Comparison of ENCODE assay signal across 7 cellular contexts in the genomic region with DNA sequence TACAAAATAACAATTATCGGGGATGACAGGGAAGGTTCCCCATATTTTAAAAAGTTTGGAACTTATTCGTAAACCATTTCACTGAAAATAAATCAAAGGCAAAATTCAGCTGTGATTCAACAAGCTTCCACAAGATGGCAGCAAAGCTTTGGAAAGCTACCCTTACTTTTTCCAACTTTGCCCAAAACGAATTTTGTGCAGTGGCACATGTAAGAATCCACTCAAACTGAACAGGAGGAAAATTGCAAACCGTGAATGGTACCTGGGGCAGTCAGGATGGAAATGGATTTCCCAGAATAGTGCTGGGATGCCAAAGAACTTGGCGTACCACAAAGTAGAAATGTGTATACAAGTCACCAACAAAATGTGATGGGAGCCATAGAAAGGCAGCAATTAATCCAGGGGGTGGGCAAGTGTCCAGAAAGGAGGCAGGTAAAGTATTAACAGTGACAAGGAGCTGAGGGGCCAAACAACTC. TPM values are rescaled to one million over a fixed set of nuclear protein-coding genes. Genes with fewer than 3 reads are reported as not detected.
DNase-seq lines count a peak whose midpoint lies in the region; ATAC-seq and TF ChIP-seq lines count a peak whose summit lies in the region.

No MANE protein-coding gene starts in this region.

- H3K9me3 ChIP-seq in Peyer's patch (no peaks in the 10 kb centered on the region), lung (ENCODE audit: control insufficient read depth in 2 of 2, insufficient read depth in 1 of 2, low read length in 1 of 2) (no peaks in the 10 kb centered on the region), uterus (no peaks in the 10 kb centered on the region)

- intact Hi-C loops in uterus (cut with DNase I; ENCODE audit: low total_unique reads), result no loop called here

- H3K4me3 Mint-ChIP-seq in chondrocyte (ENCODE audit: unreplicated experiment), result no peak overlapping the region

- no peak overlapping the region for H3K27ac ChIP-seq in Peyer's patch
- H3K27ac ChIP-seq in lung (ENCODE audit: low read depth in 1 of 2, low read length in 1 of 2), result peak overlapping the region in 1 of 2 donors; percentile 5
- peak overlapping the region in 1 of 2 donors; percentile 21 for H3K27ac ChIP-seq in uterus

- H3K36me3 Mint-ChIP-seq in chondrocyte (ENCODE audit: low read depth), result peaks cover 6% of the 10 kb centered on the region

- H3K4me3 ChIP-seq in Peyer's patch, result no peak overlapping the region
- no peak overlapping the region for H3K4me3 ChIP-seq in lung
- no peak overlapping the region for H3K4me3 ChIP-seq in uterus

- H3K27me3 Mint-ChIP-seq in chondrocyte (ENCODE audit: low read depth), result no peaks in the 10 kb centered on the region

- no peak for TF ChIP-seq POLR2A in Peyer's patch (IDR thresholded peaks at IDR 0.05)
- no peak for TF ChIP-seq POLR2A in uterus (IDR thresholded peaks at IDR 0.05)

- H3K4me1 ChIP-seq in Peyer's patch (peaks cover 0 to 4% (median 0%) of the 10 kb centered on the region in 4 donors), lung (ENCODE audit: control insufficient read depth in 2 of 2, insufficient read depth in 2 of 2, low read length in 2 of 2) (peaks cover 0 to 2% of the 10 kb centered on the region in 2 donors), uterus (no peaks in the 10 kb centered on the region)

- TF ChIP-seq CTCF in Peyer's patch (IDR thresholded peaks at IDR 0.05) (peak; percentile 74 to 90 (median 88)), chondrocyte (IDR thresholded peaks at IDR 0.05) (peak; percentile 94), lung (IDR thresholded peaks at IDR 0.05; ENCODE audit: control extremely low read depth, extremely low read depth) (peak; percentile 65), uterus (IDR thresholded peaks at IDR 0.05) (peak; percentile 80 to 90 (median 83))

- peaks cover 0 to 40% (median 0%) of the 10 kb centered on the region in 3 donors for H3K36me3 ChIP-seq in Peyer's patch
- peaks cover 11 to 13% of the 10 kb centered on the region in 2 donors for H3K36me3 ChIP-seq in lung (ENCODE audit: control insufficient read depth in 2 of 2, insufficient read depth in 2 of 2, low read length in 2 of 2)
- H3K36me3 ChIP-seq in uterus, result no peaks in the 10 kb centered on the region

- H3K27me3 ChIP-seq in Peyer's patch (no peaks in the 10 kb centered on the region), lung (ENCODE audit: control insufficient read depth, insufficient read depth) (no peaks in the 10 kb centered on the region), uterus (no peaks in the 10 kb centered on the region)

- ATAC-seq in GM18909 (IDR thresholded peaks at IDR 0.05; ENCODE audit: poor library complexity, unreplicated experiment) (peak; percentile 5), lung (ENCODE audit: insufficient read depth, low FRiP score) (peak; percentile 49)

- WGBS in lung, 2 donors, result 36 to 50% methylated on average over 5 of the region's 5 CpGs

- DNase-seq in COR-L47 (lab: John Stamatoyannopoulos, UW) (peak; percentile 9), Peyer's patch (peak in 1 of 3 donors; percentile 37), chondrocyte (ENCODE audit: low spot score) (no peak), lung (ENCODE audit: low spot score) (no peak), uterus (peak in 1 of 2 donors; percentile 46), UCSD-AML1 (lab: John Stamatoyannopoulos, UW; ENCODE audit: unreplicated experiment) (no peak)

- H3K9me3 Mint-ChIP-seq in chondrocyte (ENCODE audit: low read depth), result no peaks in the 10 kb centered on the region

- H3K27ac Mint-ChIP-seq in chondrocyte (ENCODE audit: unreplicated experiment), result peak overlapping the region; percentile 34

- peaks cover 18% of the 10 kb centered on the region for H3K4me1 Mint-ChIP-seq in chondrocyte (ENCODE audit: low read depth)

RNA-seq across cellular contexts. Expression of a gene that starts 10.7 kb away (rescaled TPM):
- total RNA-seq in Peyer's patch (1,000 to 10,000 TPM in 1 of 4 donors, 100 to 1,000 TPM in 3; 308 to 1,394 (median 568) TPM), chondrocyte (951 to 1,014 TPM (median 979 TPM) in 3 replicates), lung (1,000 to 10,000 TPM; 1,020 to 1,101 TPM), uterus (1,000 to 10,000 TPM in 3 of 4 donors, 100 to 1,000 TPM in 1; 918 to 2,301 (median 1,306) TPM)
- polyA plus RNA-seq in lung, result 1,000 to 10,000 TPM; 3,995 to 6,954 TPM
